In the genomic region with DNA sequence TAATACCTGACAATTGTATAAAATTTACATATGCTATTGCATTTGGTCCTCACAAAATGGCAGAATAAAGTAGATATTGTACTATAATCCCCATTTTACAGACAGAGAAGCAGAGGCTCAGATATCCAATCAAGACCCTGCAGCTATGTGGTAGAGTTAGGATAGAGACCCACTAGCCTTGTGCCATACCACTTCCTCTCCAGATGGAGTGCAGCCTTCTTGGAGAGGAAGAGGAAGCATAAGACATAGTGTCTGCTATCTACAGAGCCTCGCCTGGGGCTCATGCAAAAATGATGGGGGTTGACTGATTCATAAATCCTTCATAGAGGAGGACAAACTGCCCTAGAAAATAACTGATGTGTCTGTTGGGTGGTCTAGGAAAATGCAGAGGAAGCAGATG, we compare ENCODE assay signal across 21 cellular contexts.
"Had no signal": no experiment of that assay in that cellular context is flagged by ENCODE, and none has a peak within 500 bp of the region (broad histone marks: within the 10 kb centered on the region; RNA-seq: fewer than 3 reads in every experiment).

No MANE protein-coding gene starts in this region.

- DNase-seq: activated naive CD4-positive, alpha-beta T cell; activated naive CD8-positive, alpha-beta T cell treated with anti-CD3 and anti-CD28 coated beads for 36 hours; activated T-cell treated with anti-CD3 and anti-CD28 coated beads, Interleukin-2, amount 50 U/mL, for 1 hour; dorsolateral prefrontal cortex; effector memory CD8-positive, alpha-beta T cell; left ventricle myocardium superior; mammary epithelial cell; spleen; stimulated activated CD4-positive, alpha-beta T cell treated with anti-CD3 and anti-CD28 coated beads, Interleukin-4, amount 100 ng/mL, for 4 hours; substantia nigra; thyroid gland had no signal

- H3K4me1 Mint-ChIP-seq: activated naive CD8-positive, alpha-beta T cell treated with anti-CD3 and anti-CD28 coated beads for 36 hours; central memory CD8-positive, alpha-beta T cell had no signal

- H3K4me3 ChIP-seq: breast epithelium, dorsolateral prefrontal cortex, spleen, thyroid gland had no signal

- H3K36me3 ChIP-seq: breast epithelium, spleen, thyroid gland had no signal

- H3K27ac ChIP-seq: breast epithelium, dorsolateral prefrontal cortex, spleen, thyroid gland had no signal

- H3K27me3 ChIP-seq: breast epithelium, dorsolateral prefrontal cortex, thyroid gland had no signal

- H3K9me3 Mint-ChIP-seq: activated naive CD8-positive, alpha-beta T cell treated with anti-CD3 and anti-CD28 coated beads for 36 hours; activated T-helper 2 cell treated with anti-CD3 and anti-CD28 coated beads, Interferon-gamma antibody, Interleukin-2, Interleukin-4, amounts not matched to agents 10 μg/mL and 5 μg/mL and 100 μg/mL, durations not matched to agents 14 hours and 24 hours and 36 hours; central memory CD8-positive, alpha-beta T cell; effector memory CD8-positive, alpha-beta T cell; mesothelial cell of epicardium; natural killer cell treated with Interleukin-12 subunit alpha and Interleukin-12 subunit beta and Interleukin-15 and Interleukin-18, amount 100 ng/mL, for 72 hours; stimulated activated naive CD8-positive, alpha-beta T cell treated with anti-CD3 and anti-CD28 coated beads, Interleukin-15, Interleukin-2, amounts not matched to agents 100 ng/mL and 50 ng/mL, for 24 hours; T-helper 2 cell treated with Interferon-gamma antibody and Interleukin-4, amounts not matched to agents 5 μg/mL and 100 μg/mL, for 36 hours; WTC11 had no signal

- H3K9me3 ChIP-seq: breast epithelium, spleen, thyroid gland had no signal

- H3K4me3 Mint-ChIP-seq: activated naive CD8-positive, alpha-beta T cell treated with anti-CD3 and anti-CD28 coated beads for 36 hours; central memory CD8-positive, alpha-beta T cell; effector memory CD8-positive, alpha-beta T cell; mesothelial cell of epicardium; natural killer cell treated with Interleukin-12 subunit alpha and Interleukin-12 subunit beta and Interleukin-15 and Interleukin-18, amount 100 ng/mL, for 72 hours; stimulated activated naive CD8-positive, alpha-beta T cell treated with anti-CD3 and anti-CD28 coated beads, Interleukin-15, Interleukin-2, amounts not matched to agents 100 ng/mL and 50 ng/mL, for 24 hours; T-helper 2 cell treated with Interferon-gamma antibody and Interleukin-4, amounts not matched to agents 5 μg/mL and 100 μg/mL, for 36 hours; WTC11 had no signal

- H3K27ac Mint-ChIP-seq: activated naive CD8-positive, alpha-beta T cell treated with anti-CD3 and anti-CD28 coated beads for 36 hours; activated T-helper 2 cell treated with anti-CD3 and anti-CD28 coated beads, Interferon-gamma antibody, Interleukin-2, Interleukin-4, amounts not matched to agents 10 μg/mL and 5 μg/mL and 100 μg/mL, durations not matched to agents 14 hours and 24 hours and 36 hours; effector memory CD8-positive, alpha-beta T cell; mesothelial cell of epicardium; natural killer cell treated with Interleukin-12 subunit alpha and Interleukin-12 subunit beta and Interleukin-15 and Interleukin-18, amount 100 ng/mL, for 72 hours; progenitor cell of endocrine pancreas; stimulated activated naive CD8-positive, alpha-beta T cell treated with anti-CD3 and anti-CD28 coated beads, Interleukin-15, Interleukin-2, amounts not matched to agents 100 ng/mL and 50 ng/mL, for 24 hours; T-helper 2 cell treated with Interferon-gamma antibody and Interleukin-4, amounts not matched to agents 5 μg/mL and 100 μg/mL, for 36 hours; WTC11 had no signal

- H3K36me3 Mint-ChIP-seq: activated naive CD8-positive, alpha-beta T cell treated with anti-CD3 and anti-CD28 coated beads for 36 hours; mesothelial cell of epicardium; natural killer cell treated with Interleukin-12 subunit alpha and Interleukin-12 subunit beta and Interleukin-15 and Interleukin-18, amount 100 ng/mL, for 72 hours; WTC11 had no signal

- ATAC-seq: effector memory CD8-positive, alpha-beta T cell; esophagus mucosa; left ventricle myocardium superior; natural killer cell treated with Interleukin-12 subunit alpha and Interleukin-12 subunit beta and Interleukin-15 and Interleukin-18, amount 100 ng/mL, for 72 hours; WTC11 had no signal

- H3K4me1 ChIP-seq: breast epithelium, spleen, thyroid gland had no signal
